15 cellular contexts compared by ENCODE assay signal in genomic region chr5:56849671-56850070, GRCh38. TPM values are rescaled to one million over a fixed set of nuclear protein-coding genes. Genes with fewer than 3 reads are reported as not detected.
A peak's percentile ranks its signal among the peaks of the same experiment; 100 is the strongest.
DNase-seq lines count a peak whose midpoint lies in the region; ATAC-seq, FAIRE-seq and TF ChIP-seq lines count a peak whose summit lies in the region.
"Had no signal": no experiment of that assay in that cellular context is flagged by ENCODE, and none has a peak within 500 bp of the region (broad histone marks: within the 10 kb centered on the region; RNA-seq: fewer than 3 reads in every experiment).

No MANE protein-coding gene starts in this region.

- intact Hi-C loops in CD14-positive monocyte (cut with micrococcal nuclease): no loop called here
- intact Hi-C loops in CD8-positive, alpha-beta T cell (cut with DNase I, micrococcal nuclease): no loop called here

- H3K27ac Mint-ChIP-seq in CD14-positive monocyte (peak overlapping the region in 5 of 7 donors; percentile 66 to 87 (median 74)), naive B cell (peak overlapping the region in 5 of 6 donors; percentile 39 to 95 (median 81))
- peak overlapping the region; percentile 35 for H3K27ac Mint-ChIP-seq in CD8-positive, alpha-beta T cell
- H3K27ac Mint-ChIP-seq in activated CD8-positive, alpha-beta T cell treated with anti-CD3 and anti-CD28 coated beads, Interleukin-2, amount 10 ng/mL, durations not matched to agents 7 days and 5 days: no peak overlapping the region

- POLR2A ChIA-PET in CD8-positive, alpha-beta T cell (lab: Charles Lee): no interaction called here
- POLR2A ChIA-PET in activated CD8-positive, alpha-beta T cell treated with anti-CD3 and anti-CD28 coated beads, Interleukin-2, amount 10 ng/mL, durations not matched to agents 7 days and 5 days (lab: Charles Lee): no interaction called here

- no peaks in the 10 kb centered on the region for H3K36me3 ChIP-seq in CD8-positive, alpha-beta T cell (ENCODE audit: insufficient read depth, low read length)
- H3K36me3 ChIP-seq: upper lobe of left lung had no signal

- no peak for DNase-seq in CD14-positive monocyte (ENCODE audit: low spot score)
- no peak for DNase-seq in CD8-positive, alpha-beta T cell
- no peak for DNase-seq in activated CD8-positive, alpha-beta T cell treated with anti-CD3 and anti-CD28 coated beads, Interleukin-2, amount 10 ng/mL, durations not matched to agents 7 days and 5 days
- no peak for DNase-seq in naive B cell
- DNase-seq in dedifferentiated amniotic fluid mesenchymal stem cell (ENCODE audit: extremely low spot score): no peak
- DNase-seq in NOMO-1 (lab: John Stamatoyannopoulos, UW; ENCODE audit: unreplicated experiment in 2 of 2): no peak
- no peak for DNase-seq in GM19239 (ENCODE audit: insufficient read length, low spot score)
- DNase-seq: activated CD4-positive, alpha-beta T cell treated with anti-CD3 and anti-CD28 coated beads for 48 hours; activated effector memory CD4-positive, alpha-beta T cell treated with anti-CD3 and anti-CD28 coated beads, Interleukin-2, amount 50 U/mL, for 16 hours; BE2C; DND-41; H7; NCI-H446; stimulated activated CD4-positive, alpha-beta T cell treated with anti-CD3 and anti-CD28 coated beads, Interleukin-4, amount 100 ng/mL, for 1 hour had no signal

- H3K27me3 Mint-ChIP-seq in CD14-positive monocyte (ENCODE audit: low read depth in 3 of 3) (no peaks in the 10 kb centered on the region), naive B cell (no peaks in the 10 kb centered on the region)
- no peaks in the 10 kb centered on the region for H3K27me3 Mint-ChIP-seq in CD8-positive, alpha-beta T cell (ENCODE audit: low read depth)
- no peaks in the 10 kb centered on the region for H3K27me3 Mint-ChIP-seq in activated CD8-positive, alpha-beta T cell treated with anti-CD3 and anti-CD28 coated beads, Interleukin-2, amount 10 ng/mL, durations not matched to agents 7 days and 5 days (ENCODE audit: low read depth)

- H3K27ac ChIP-seq in CD8-positive, alpha-beta T cell (ENCODE audit: low read depth, low read length): no peak overlapping the region

- H3K9me3 ChIP-seq in CD8-positive, alpha-beta T cell (ENCODE audit: low read length): no peaks in the 10 kb centered on the region
- H3K9me3 ChIP-seq: BE2C, upper lobe of left lung had no signal

- H3K4me3 ChIP-seq in CD8-positive, alpha-beta T cell (ENCODE audit: low read depth, low read length): no peak overlapping the region
- H3K4me3 ChIP-seq: upper lobe of left lung had no signal

- TF ChIP-seq CTCF in CD14-positive monocyte (IDR thresholded peaks at IDR 0.05): no peak
- TF ChIP-seq CTCF in CD8-positive, alpha-beta T cell (IDR thresholded peaks at IDR 0.05): no peak

- H3K4me1 Mint-ChIP-seq in CD14-positive monocyte (peaks cover 78% of the 10 kb centered on the region), naive B cell (peaks cover 67 to 90% (median 90%) of the 10 kb centered on the region in 3 donors)
- H3K4me1 Mint-ChIP-seq in CD8-positive, alpha-beta T cell (ENCODE audit: low read depth): peaks cover 85% of the 10 kb centered on the region
- peaks cover 69% of the 10 kb centered on the region for H3K4me1 Mint-ChIP-seq in activated CD8-positive, alpha-beta T cell treated with anti-CD3 and anti-CD28 coated beads, Interleukin-2, amount 10 ng/mL, durations not matched to agents 7 days and 5 days (ENCODE audit: low read depth)

- peak; percentile 44 for ATAC-seq in CD8-positive, alpha-beta T cell
- ATAC-seq in activated CD8-positive, alpha-beta T cell treated with anti-CD3 and anti-CD28 coated beads, Interleukin-2, amount 10 ng/mL, durations not matched to agents 7 days and 5 days: peak; percentile 53
- no peak for ATAC-seq in naive B cell (ENCODE audit: low read depth in 2 of 2)

- H3K4me1 ChIP-seq in CD8-positive, alpha-beta T cell (ENCODE audit: insufficient read depth, low read length): peaks cover 64% of the 10 kb centered on the region

- no peaks in the 10 kb centered on the region for H3K27me3 ChIP-seq in CD8-positive, alpha-beta T cell (ENCODE audit: insufficient read depth, low read length)
- H3K27me3 ChIP-seq: BE2C, upper lobe of left lung had no signal

- CTCF ChIA-PET in CD8-positive, alpha-beta T cell (lab: Charles Lee): no interaction called here
- CTCF ChIA-PET in activated CD8-positive, alpha-beta T cell treated with anti-CD3 and anti-CD28 coated beads, Interleukin-2, amount 10 ng/mL, durations not matched to agents 7 days and 5 days (lab: Charles Lee): interaction anchor here (2.3 kb wide), 1 partner anchor 12 kb away, joined by 10 read pairs; no protein-coding TSS in a partner anchor

- H3K4me3 Mint-ChIP-seq in CD14-positive monocyte (no peak overlapping the region), naive B cell (peak overlapping the region in 6 of 8 donors; percentile 3 to 53 (median 50))
- H3K4me3 Mint-ChIP-seq in CD8-positive, alpha-beta T cell: peak overlapping the region; percentile 13
- H3K4me3 Mint-ChIP-seq in activated CD8-positive, alpha-beta T cell treated with anti-CD3 and anti-CD28 coated beads, Interleukin-2, amount 10 ng/mL, durations not matched to agents 7 days and 5 days: no peak overlapping the region

- FAIRE-seq in GM19239 (lab: Jason Lieb, UNC): no peak

- H3K36me3 Mint-ChIP-seq in CD14-positive monocyte (peaks cover 5 to 15% of the 10 kb centered on the region in 2 donors), naive B cell (no peaks in the 10 kb centered on the region)
- no peaks in the 10 kb centered on the region for H3K36me3 Mint-ChIP-seq in CD8-positive, alpha-beta T cell
- peaks cover 3% of the 10 kb centered on the region for H3K36me3 Mint-ChIP-seq in activated CD8-positive, alpha-beta T cell treated with anti-CD3 and anti-CD28 coated beads, Interleukin-2, amount 10 ng/mL, durations not matched to agents 7 days and 5 days (ENCODE audit: low read depth)

- H3K9me3 Mint-ChIP-seq in CD14-positive monocyte: peaks cover 0 to 3% (median 0%) of the 10 kb centered on the region in 7 donors
- H3K9me3 Mint-ChIP-seq in CD8-positive, alpha-beta T cell: no peaks in the 10 kb centered on the region
- H3K9me3 Mint-ChIP-seq in activated CD8-positive, alpha-beta T cell treated with anti-CD3 and anti-CD28 coated beads, Interleukin-2, amount 10 ng/mL, durations not matched to agents 7 days and 5 days (ENCODE audit: insufficient read depth): no peaks in the 10 kb centered on the region
- H3K9me3 Mint-ChIP-seq in naive B cell: no peaks in the 10 kb centered on the region

RNA-seq across cellular contexts. Expression of gene MAP3K1, which starts 34.3 kb away (rescaled TPM):
- 10 to 100 TPM; 44.7 to 45.6 TPM for polyA plus RNA-seq in CD14-positive monocyte
- 10 to 100 TPM; 19.1 TPM for total RNA-seq in CD8-positive, alpha-beta T cell
- total RNA-seq in activated CD8-positive, alpha-beta T cell treated with anti-CD3 and anti-CD28 coated beads, Interleukin-2, amount 10 ng/mL, durations not matched to agents 7 days and 5 days: 10 to 100 TPM; 24.1 to 25.1 TPM
- polyA plus RNA-seq in naive B cell (ENCODE audit: low read depth in 6 of 6): 100 to 1,000 TPM in 1 of 6 donors, 10 to 100 TPM in 5; 39.8 to 106 (median 90.2) TPM

RNA-seq across cellular contexts. Expression of gene SETD9, which starts 59.7 kb away (rescaled TPM):
- 10 to 100 TPM in 1 of 2 donors, 1 to 10 TPM in 1; 7.8 to 24.8 TPM for polyA plus RNA-seq in CD14-positive monocyte
- 1 to 10 TPM; 2.5 to 2.9 TPM for total RNA-seq in CD8-positive, alpha-beta T cell
- total RNA-seq in activated CD8-positive, alpha-beta T cell treated with anti-CD3 and anti-CD28 coated beads, Interleukin-2, amount 10 ng/mL, durations not matched to agents 7 days and 5 days: 1 to 10 TPM; 4.7 to 5.6 TPM
- polyA plus RNA-seq in naive B cell (ENCODE audit: low read depth in 6 of 6): 10 to 100 TPM in 1 of 6 donors, 1 to 10 TPM in 5; 1.6 to 10.2 (median 7.3) TPM

Comparison
In these comparisons a context has a peak if more than half of its experiments do, and no peak if none do; other contexts are left out.
1. H3K4me3 Mint-ChIP-seq: peak in CD8-positive, alpha-beta T cell (single experiment) and naive B cell (6 of 8); none in CD14-positive monocyte (0 of 2) and activated CD8-positive, alpha-beta T cell treated with anti-CD3 and anti-CD28 coated beads, Interleukin-2, amount 10 ng/mL, durations not matched to agents 7 days and 5 days (single experiment).
2. ATAC-seq: peak in CD8-positive, alpha-beta T cell (single experiment) and activated CD8-positive, alpha-beta T cell treated with anti-CD3 and anti-CD28 coated beads, Interleukin-2, amount 10 ng/mL, durations not matched to agents 7 days and 5 days (single experiment); none in naive B cell (0 of 2).